In the genomic region with DNA sequence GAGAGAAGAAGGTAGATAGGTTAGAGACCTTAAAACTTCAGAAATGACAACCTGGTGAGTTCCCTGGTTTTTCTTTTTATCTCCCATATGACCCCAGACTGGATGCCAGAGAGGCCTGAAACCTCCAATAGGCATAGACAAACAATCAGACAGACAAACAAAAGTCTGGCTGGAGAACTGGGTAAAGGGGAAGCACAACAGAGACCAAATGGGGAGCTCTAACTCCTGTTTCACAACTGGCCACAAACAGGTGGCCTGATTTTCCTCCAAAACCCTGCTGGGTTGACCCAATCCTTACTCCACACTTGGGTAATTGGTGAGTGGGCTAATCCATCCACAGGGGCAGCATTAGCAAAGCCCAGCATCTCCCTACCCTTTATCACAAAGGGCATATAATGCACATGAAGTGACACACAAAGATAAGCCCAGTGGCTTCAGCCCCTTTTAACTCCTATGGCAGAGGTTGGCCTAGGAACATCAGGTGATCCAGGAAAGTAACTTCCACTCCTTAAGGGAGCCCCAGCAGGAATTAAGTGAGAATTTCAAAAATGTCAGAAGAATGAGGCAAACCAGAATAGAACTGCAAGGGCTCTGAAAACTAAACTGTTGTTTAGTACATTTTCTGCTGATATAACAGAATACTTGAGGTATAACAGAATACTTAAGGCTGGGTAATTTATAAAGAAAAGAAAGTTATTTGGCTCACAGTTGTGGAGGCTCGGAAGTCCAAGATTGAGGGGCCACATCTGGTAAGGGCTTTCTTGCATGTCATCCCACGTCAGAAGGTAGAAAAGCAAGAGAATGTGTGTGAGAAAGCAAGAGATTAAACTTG, we compare ENCODE assay signal across 25 cellular contexts.
A peak's percentile ranks its signal among the peaks of the same experiment; 100 is the strongest.
DNase-seq lines count a peak whose midpoint lies in the region; ATAC-seq and TF ChIP-seq lines count a peak whose summit lies in the region.
"Had no signal": no experiment of that assay in that cellular context is flagged by ENCODE, and none has a peak within 500 bp of the region (broad histone marks: within the 10 kb centered on the region; RNA-seq: fewer than 3 reads in every experiment).

No MANE protein-coding gene starts in this region.

- H3K4me1 Mint-ChIP-seq in WTC11, result peaks cover 13% of the 10 kb centered on the region
- H3K4me1 Mint-ChIP-seq: B cell, memory B cell had no signal

- H3K27ac ChIP-seq in liver (ENCODE audit: low read depth in 1 of 2, low read length in 2 of 2) (peak overlapping the region; percentile 48 to 54), uterus (no peak overlapping the region), substantia nigra (ENCODE audit: low read depth, low read length, poor library complexity, severe bottlenecking) (no peak overlapping the region)
- H3K27ac ChIP-seq: 22Rv1, tibial artery had no signal

- no peaks in the 10 kb centered on the region for H3K36me3 Mint-ChIP-seq in WTC11
- H3K36me3 Mint-ChIP-seq: memory B cell had no signal

- TF ChIP-seq POLR2A in uterus (IDR thresholded peaks at IDR 0.05), result no peak

- peak; percentile 75 for ATAC-seq in WTC11
- no peak for ATAC-seq in GM21825 (IDR thresholded peaks at IDR 0.05; ENCODE audit: unreplicated experiment)
- ATAC-seq: activated T-cell treated with anti-CD3 and anti-CD28 coated beads, Interleukin-2, amount 50 U/mL, for 4 hours had no signal

- H3K27me3 Mint-ChIP-seq in WTC11 (ENCODE audit: low read depth), result no peaks in the 10 kb centered on the region

- H3K36me3 ChIP-seq in liver (ENCODE audit: control insufficient read depth in 4 of 4, insufficient read depth in 3 of 4, low read depth in 1 of 4, low read length in 3 of 4) (no peaks in the 10 kb centered on the region), uterus (no peaks in the 10 kb centered on the region)
- H3K36me3 ChIP-seq: tibial artery had no signal

- H3K4me1 ChIP-seq in liver (ENCODE audit: control insufficient read depth in 4 of 4, insufficient read depth in 4 of 4, low read length in 3 of 4) (peaks cover 5 to 11% (median 7%) of the 10 kb centered on the region in 4 donors), uterus (no peaks in the 10 kb centered on the region)
- H3K4me1 ChIP-seq: Caco-2, tibial artery had no signal

- TF ChIP-seq CTCF in WTC11 (IDR thresholded peaks at IDR 0.05) (no peak), liver (IDR thresholded peaks at IDR 0.05; ENCODE audit: low read depth, low read length, missing input control) (no peak), uterus (IDR thresholded peaks at IDR 0.05) (no peak)

- no peak for TF ChIP-seq RAD21 in liver (IDR thresholded peaks at IDR 0.05)

- CTCF ChIA-PET in WTC11 (lab: Charles Lee), result interaction anchor here (0.9 to 1.0 kb wide), 2 partner anchors 25 to 252 kb away, joined by 3 read pairs; no protein-coding TSS in a partner anchor

- H3K4me3 Mint-ChIP-seq in WTC11, result no peak overlapping the region
- H3K4me3 Mint-ChIP-seq: activated T-cell treated with anti-CD3 and anti-CD28 coated beads, Interleukin-2, amount 50 U/mL, for 4 hours; B cell; memory B cell had no signal

- DNase-seq in SIG-M5 treated with dmso at 0.1 percent for 504 hours (lab: John Stamatoyannopoulos, UW; ENCODE audit: unreplicated experiment) (peak; percentile 69), SIG-M5 (lab: John Stamatoyannopoulos, UW) (no peak), WTC11 (ENCODE audit: low spot score) (no peak), T1000 (lab: John Stamatoyannopoulos, UW) (no peak), uterus (no peak), substantia nigra (lab: John Stamatoyannopoulos, UW) (no peak)
- DNase-seq: activated CD4-positive, CD25-positive, alpha-beta regulatory T cell treated with anti-CD3 and anti-CD28 coated beads, Interleukin-2, amount 50 U/mL, for 72 hours; activated naive CD4-positive, alpha-beta T cell treated with anti-CD3 and anti-CD28 coated beads, Interleukin-2, amount 50 U/mL, for 16 hours; activated T-cell treated with anti-CD3 and anti-CD28 coated beads, Interleukin-2, amount 50 U/mL, for 4 hours; Caco-2; effector CD4-positive, alpha-beta T cell; NCI-H1048; NCI-H1930; NCI-H226; SK-N-SH; stimulated activated CD4-positive, alpha-beta T cell treated with anti-CD3 and anti-CD28 coated beads, Interleukin-2, amount 100 ng/mL, for 48 hours; stimulated activated naive CD4-positive, alpha-beta T cell treated with Interleukin-2 at 50 U/mL for 16 hours; tibial artery had no signal

- H3K27me3 ChIP-seq in liver (ENCODE audit: control insufficient read depth in 4 of 4, insufficient read depth in 4 of 4, low read length in 3 of 4) (no peaks in the 10 kb centered on the region), uterus (no peaks in the 10 kb centered on the region)

- no peak overlapping the region for H3K9ac ChIP-seq in liver (ENCODE audit: low read depth in 1 of 2, low read length in 2 of 2)
- H3K9ac ChIP-seq: SK-N-SH had no signal

- no peaks in the 10 kb centered on the region for H3K9me3 Mint-ChIP-seq in WTC11

- H3K27ac Mint-ChIP-seq in WTC11, result no peak overlapping the region
- H3K27ac Mint-ChIP-seq: B cell, memory B cell, progenitor cell of endocrine pancreas had no signal

- intact Hi-C loops in uterus (cut with DNase I; ENCODE audit: low total_unique reads), result no loop called here

- no peak overlapping the region for H3K4me3 ChIP-seq in liver (ENCODE audit: low read depth in 1 of 3, low read length in 3 of 3)
- H3K4me3 ChIP-seq in uterus, result no peak overlapping the region
- H3K4me3 ChIP-seq: skin epidermis, tibial artery had no signal

- H3K9me3 ChIP-seq in liver (ENCODE audit: control insufficient read depth in 4 of 4, low read length in 3 of 4), result no peaks in the 10 kb centered on the region
- peaks cover 0 to 3% of the 10 kb centered on the region in 2 donors for H3K9me3 ChIP-seq in uterus
- H3K9me3 ChIP-seq: Caco-2, SK-N-SH had no signal

- WGBS in liver, result 90% methylated on average over 2 of the region's 2 CpGs

- POLR2A ChIA-PET in WTC11 (lab: Charles Lee), result no interaction called here

TF ChIP-seq in WTC11, 78 proteins besides CTCF, POLR2A, EP300 and RAD21:
- TF ChIP-seq ZNF317 (CRISPR knock-in tag; IDR thresholded peaks at IDR 0.05; ENCODE audit: borderline replicate concordance, low read depth) (no peak), ESRRA (CRISPR knock-in tag; IDR thresholded peaks at IDR 0.05; ENCODE audit: borderline replicate concordance) (no peak), GRHL2 (CRISPR knock-in tag; IDR thresholded peaks at IDR 0.05; ENCODE audit: insufficient replicate concordance, severe bottlenecking) (no peak)

TF ChIP-seq in liver, 16 proteins besides CTCF, POLR2A, EP300 and RAD21:
- TF ChIP-seq RXRA (IDR thresholded peaks at IDR 0.05), result peak in 1 of 2 donors; percentile 46
- TF ChIP-seq GABPA (IDR thresholded peaks at IDR 0.05 in 1 of 2, conservative IDR thresholded peaks at IDR 0.05 in 1 of 2), result no peak
- peak; percentile 70 for TF ChIP-seq SP1 (IDR thresholded peaks at IDR 0.05)
- no peak for TF ChIP-seq YY1 (IDR thresholded peaks at IDR 0.05)

Comparison
In these comparisons a context has a peak if more than half of its experiments do, and no peak if none do; other contexts are left out.
1. H3K27ac ChIP-seq: peak in liver (2 of 2); none in uterus (0 of 2) and substantia nigra (single experiment).